ENCODE assay signal across 8 cellular contexts in the genomic region with DNA sequence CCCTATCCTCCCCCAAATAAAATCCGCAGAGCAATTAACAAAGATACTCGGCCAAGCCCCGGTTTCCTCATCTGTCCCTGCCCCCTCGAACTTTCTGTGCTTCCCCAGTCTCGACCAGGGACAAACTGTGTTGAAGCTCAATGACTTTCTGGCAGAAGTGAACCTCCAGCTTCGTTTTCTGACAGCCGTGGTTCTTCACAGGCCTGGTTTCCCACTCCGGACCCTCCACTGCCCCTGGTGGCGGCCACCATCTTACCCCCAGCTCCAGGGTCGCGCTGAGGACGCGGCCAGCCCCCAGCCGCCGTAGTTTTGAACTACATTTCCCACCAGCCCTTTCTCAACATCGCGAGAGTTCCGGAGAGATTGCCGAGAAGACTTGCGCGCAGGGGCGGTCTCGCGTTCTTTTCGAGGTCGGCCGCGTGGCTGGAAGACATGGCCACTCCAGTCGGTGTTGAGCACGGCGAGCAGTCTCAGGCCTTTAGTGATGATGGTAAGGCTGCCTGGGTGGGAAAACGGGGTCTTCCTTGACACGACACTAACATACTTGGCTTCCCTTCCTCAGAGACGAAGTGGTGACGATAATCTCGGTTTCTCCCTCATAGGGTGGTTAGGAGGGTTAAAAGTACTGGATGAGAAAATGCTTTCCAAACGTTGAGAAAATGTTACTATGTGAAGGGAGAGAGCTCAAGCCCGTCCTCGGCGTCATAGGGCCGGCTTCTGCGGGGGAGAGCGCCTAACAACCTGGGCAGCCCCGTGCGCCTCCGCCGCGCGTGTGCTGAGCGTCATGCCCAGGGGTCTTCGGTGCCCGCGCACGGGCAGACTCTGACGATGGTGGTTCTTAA.
A peak's percentile ranks its signal among the peaks of the same experiment; 100 is the strongest.
DNase-seq lines count a peak whose midpoint lies in the region; ATAC-seq and TF ChIP-seq lines count a peak whose summit lies in the region.

No MANE protein-coding gene starts in this region.

- ATAC-seq in GM18505 (IDR thresholded peaks at IDR 0.05; ENCODE audit: unreplicated experiment) (peak; percentile 81), HG02973 (IDR thresholded peaks at IDR 0.05; ENCODE audit: unreplicated experiment) (peak; percentile 84)

- peak; percentile 95 for TF ChIP-seq POLR2A in GM18505 (IDR thresholded peaks at IDR 0.05; ENCODE audit: borderline replicate concordance, extremely low read depth, insufficient read depth, insufficient read length)

- H3K4me3 ChIP-seq in astrocyte of the cerebellum (ENCODE audit: low read depth, low read length): peak overlapping the region; percentile 94

- DNase-seq in NCI-H1930 (lab: John Stamatoyannopoulos, UW): peak; percentile 97 to 98
- DNase-seq in T-helper 22 cell (ENCODE audit: low read depth): peak; percentile 86
- DNase-seq in astrocyte of the cerebellum (ENCODE audit: low read depth): peak; percentile 93
- DNase-seq in hippocampal formation (lab: John Stamatoyannopoulos, UW): peak; percentile 74 to 84
- DNase-seq in retina: peak; percentile 98
- DNase-seq in 8988T: no peak

- peak; percentile 55 for TF ChIP-seq CTCF in astrocyte of the cerebellum (IDR thresholded peaks at IDR 0.05; ENCODE audit: low read depth, low read length, missing control alignments)

- in situ Hi-C loops in astrocyte of the cerebellum (cut with HindIII; ENCODE audit: low sequenced_read_pairs): loop anchor here (25.0 kb wide), 1 partner anchor 180 kb away; the partner anchor contains the start of genes JMJD6, METTL23, MFSD11 and SRSF2
